In the genomic region with DNA sequence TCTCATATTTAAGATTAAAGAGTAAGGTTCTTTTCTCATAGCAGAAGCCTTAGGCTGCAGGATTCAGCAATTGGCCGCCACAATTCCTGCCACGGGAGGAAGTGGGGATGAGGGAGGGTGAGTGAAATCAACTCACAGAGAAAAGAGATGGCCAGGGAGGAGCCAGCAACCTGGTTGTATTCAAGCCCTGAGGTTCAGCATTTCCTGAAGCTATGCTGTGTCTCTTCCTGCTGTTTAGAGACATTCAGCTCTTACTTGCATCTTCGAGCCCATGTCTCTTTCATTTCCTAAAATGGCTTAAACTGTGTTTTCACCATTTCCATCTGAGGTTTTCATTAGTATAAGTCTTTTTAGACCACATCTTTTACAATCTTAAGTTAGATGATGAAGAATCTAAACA, we compare ENCODE assay signal across 32 cellular contexts.
"Had no signal": no experiment of that assay in that cellular context is flagged by ENCODE, and none has a peak within 500 bp of the region (broad histone marks: within the 10 kb centered on the region; RNA-seq: fewer than 3 reads in every experiment).

No MANE protein-coding gene starts in this region.

- H3K4me2 ChIP-seq: KMS-11, SK-N-SH had no signal

- H3K4me1 ChIP-seq: Peyer's patch, SJSA1 had no signal

- H3K27ac ChIP-seq: KMS-11, Peyer's patch, SJSA1 had no signal

- H3K27me3 ChIP-seq: MG63, Peyer's patch, SJSA1 had no signal

- DNase-seq: Karpas-422, KBM-7, MG63, NCI-H1048, NCI-H1092 treated with DMSO at 0.1 percent for 48 hours, NCI-H1417 treated with DMSO at 0.1 percent for 48 hours, NCI-H1436 treated with DMSO at 0.1 percent for 48 hours, NCI-H1694 treated with DMSO at 0.1 percent for 48 hours, NCI-H187 treated with DMSO at 0.1 percent for 48 hours, NCI-H2029 treated with DMSO at 0.1 percent for 48 hours, NCI-H2081 treated with DMSO at 0.1 percent for 48 hours, NCI-H2107, NCI-H2171, NCI-H226, NCI-H446 treated with DMSO at 0.1 percent for 48 hours, NCI-H510A, NCI-H524, NCI-H526, NCI-H69, NCI-H748 treated with DMSO at 0.1 percent for 48 hours, NCI-H82, OCI-M1, PC-3, Peyer's patch, Right ventricle myocardium superior, RPMI8226, SHP77 treated with DMSO at 0.1 percent for 48 hours, SK-N-SH, SW 1271, T-helper 1 cell had no signal

- H3K9ac ChIP-seq: KMS-11, SK-N-SH had no signal

- ATAC-seq: PC-3 had no signal

- H3K36me3 ChIP-seq: MG63, Peyer's patch, SJSA1 had no signal

- H3K9me2 ChIP-seq: SK-N-SH had no signal

- H3K4me3 ChIP-seq: MG63, Peyer's patch, SJSA1 had no signal

- H3K9me3 ChIP-seq: MG63, Peyer's patch, SK-N-SH had no signal
